ENCODE assay signal across 8 cellular contexts in genomic region chr6:20877008-20877937, GRCh38.
DNase-seq lines count a peak whose midpoint lies in the region; ATAC-seq and TF ChIP-seq lines count a peak whose summit lies in the region.

No MANE protein-coding gene starts in this region.

- peak overlapping the region; percentile 67 for H3K4me2 ChIP-seq in HCT116 (ENCODE audit: low read length)

- H3K36me3 ChIP-seq in HCT116 (ENCODE audit: control insufficient read depth in 1 of 2, insufficient read depth in 2 of 2, low read length in 2 of 2) (no peaks in the 10 kb centered on the region), MG63 (no peaks in the 10 kb centered on the region), breast epithelium (no peaks in the 10 kb centered on the region)
- no peaks in the 10 kb centered on the region for H3K36me3 ChIP-seq in naive thymus-derived CD4-positive, alpha-beta T cell (ENCODE audit: control insufficient read depth in 2 of 3, insufficient read depth in 3 of 3, low read length in 3 of 3)

- H4K20me1 ChIP-seq in HCT116 (ENCODE audit: insufficient read depth): no peaks in the 10 kb centered on the region

- no peak for TF ChIP-seq CTCF in HCT116 (IDR thresholded peaks at IDR 0.05 in 2 of 3, conservative IDR thresholded peaks at IDR 0.05 in 1 of 3; ENCODE audit: borderline replicate concordance in 1 of 3, insufficient read depth in 1 of 3, low read depth in 2 of 3, low read length in 2 of 3)
- TF ChIP-seq CTCF in breast epithelium (IDR thresholded peaks at IDR 0.05): no peak

- CTCF ChIA-PET in HCT116 (lab: Charles Lee): interaction anchor here (1.3 to 3.6 kb wide), 3 partner anchors 136 to 711 kb away, joined by 3 to 42 read pairs (median 13); no protein-coding TSS in a partner anchor
- CTCF ChIA-PET in naive thymus-derived CD4-positive, alpha-beta T cell (lab: Charles Lee): no interaction called here

- H3K9ac ChIP-seq in HCT116 (ENCODE audit: low read length): peak overlapping the region; percentile 15; the same call in 1 of the 2 replicates

- intact Hi-C loops in HCT116 (cut with micrococcal nuclease) (loop anchor here (5.0 to 10.0 kb wide), 3 partner anchors 130 to 1060 kb away; no protein-coding TSS in a partner anchor), breast epithelium (cut with DNase I; ENCODE audit: low total_unique reads) (no loop called here)
- intact Hi-C loops in naive thymus-derived CD4-positive, alpha-beta T cell (cut with micrococcal nuclease): no loop called here

- POLR2A ChIA-PET in HCT116 (lab: Charles Lee): interaction anchor here (1.0 to 3.0 kb wide), 6 partner anchors 20 to 717 kb away, joined by 3 to 31 read pairs (median 3); partner anchors contain the start of gene SOX4
- POLR2A ChIA-PET in naive thymus-derived CD4-positive, alpha-beta T cell (lab: Charles Lee): no interaction called here

- H3K4me1 Mint-ChIP-seq in activated T-cell treated with anti-CD3 and anti-CD28 coated beads, Interleukin-2, amount 50 U/mL, for 24 hours (ENCODE audit: low read depth): peaks cover 20% of the 10 kb centered on the region
- peaks cover 0 to 12% (median 0%) of the 10 kb centered on the region in 7 donors for H3K4me1 Mint-ChIP-seq in naive thymus-derived CD4-positive, alpha-beta T cell

- H3K9me2 ChIP-seq in HCT116 (ENCODE audit: insufficient read depth): no peaks in the 10 kb centered on the region

- TF ChIP-seq RAD21 in HCT116 (IDR thresholded peaks at IDR 0.05; ENCODE audit: low read depth): peak; percentile 59

- no peak overlapping the region for H3K4me3 Mint-ChIP-seq in activated T-cell treated with anti-CD3 and anti-CD28 coated beads, Interleukin-2, amount 50 U/mL, for 24 hours
- H3K4me3 Mint-ChIP-seq in naive thymus-derived CD4-positive, alpha-beta T cell: no peak overlapping the region

- no peaks in the 10 kb centered on the region for H3K27me3 Mint-ChIP-seq in activated T-cell treated with anti-CD3 and anti-CD28 coated beads, Interleukin-2, amount 50 U/mL, for 24 hours
- H3K27me3 Mint-ChIP-seq in naive thymus-derived CD4-positive, alpha-beta T cell: no peaks in the 10 kb centered on the region

- no peaks in the 10 kb centered on the region for H3K79me2 ChIP-seq in HCT116 (ENCODE audit: insufficient read depth, low read length)

- no peaks in the 10 kb centered on the region for H3K27me3 ChIP-seq in HCT116 (ENCODE audit: insufficient read depth, low read length)
- H3K27me3 ChIP-seq in MG63: no peaks in the 10 kb centered on the region
- no peaks in the 10 kb centered on the region for H3K27me3 ChIP-seq in breast epithelium
- H3K27me3 ChIP-seq in naive thymus-derived CD4-positive, alpha-beta T cell (ENCODE audit: control insufficient read depth in 2 of 2, insufficient read depth in 2 of 2, low read length in 2 of 2): no peaks in the 10 kb centered on the region

- peak overlapping the region; percentile 91 for H3K27ac Mint-ChIP-seq in activated T-cell treated with anti-CD3 and anti-CD28 coated beads, Interleukin-2, amount 50 U/mL, for 24 hours
- no peak overlapping the region for H3K27ac Mint-ChIP-seq in naive thymus-derived CD4-positive, alpha-beta T cell

- no TSS peak for BruUV-seq in HCT116 (replicated peaks; lab: Mats Ljungman, UMichigan)

- H2AFZ ChIP-seq in HCT116 (ENCODE audit: low read depth, low read length, poor library complexity, severe bottlenecking): no peak overlapping the region

- RAD21 ChIA-PET in HCT116 (lab: Charles Lee; ENCODE audit: low non-redundant PET in 1 of 2, low total read pairs in 2 of 2, uncharacterized antibody in 2 of 2, unreplicated experiment in 2 of 2): interaction anchor here (0.6 to 2.0 kb wide), 6 partner anchors 123 to 712 kb away, joined by 3 to 13 read pairs (median 3); no protein-coding TSS in a partner anchor

- H3K4me3 ChIP-seq in HCT116 (replicated peaks in 1 of 2; ENCODE audit: low read depth in 1 of 2, low read length in 2 of 2) (peak overlapping the region in 1 of 2 experiments; percentile 27; a peak in 2 of 4 replicates), MG63 (no peak overlapping the region), breast epithelium (no peak overlapping the region)
- no peak overlapping the region for H3K4me3 ChIP-seq in naive thymus-derived CD4-positive, alpha-beta T cell (ENCODE audit: low read length)

- peaks cover 58% of the 10 kb centered on the region for H3K36me3 Mint-ChIP-seq in activated T-cell treated with anti-CD3 and anti-CD28 coated beads, Interleukin-2, amount 50 U/mL, for 24 hours (ENCODE audit: low read depth)
- H3K36me3 Mint-ChIP-seq in naive thymus-derived CD4-positive, alpha-beta T cell: peaks cover 6 to 68% (median 65%) of the 10 kb centered on the region in 5 donors

- peaks cover 13% of the 10 kb centered on the region for H3K9me3 Mint-ChIP-seq in activated T-cell treated with anti-CD3 and anti-CD28 coated beads, Interleukin-2, amount 50 U/mL, for 24 hours
- peaks cover 2 to 39% (median 10%) of the 10 kb centered on the region in 11 donors for H3K9me3 Mint-ChIP-seq in naive thymus-derived CD4-positive, alpha-beta T cell

- TF ChIP-seq POLR2A in HCT116 (IDR thresholded peaks at IDR 0.05; ENCODE audit: borderline replicate concordance, extremely low read depth, insufficient read depth, insufficient read length) (no peak), breast epithelium (IDR thresholded peaks at IDR 0.05) (no peak)

- H3K9me3 ChIP-seq in HCT116 (ENCODE audit: control insufficient read depth in 1 of 2, insufficient read depth in 1 of 2, low read depth in 1 of 2, low read length in 2 of 2): no peaks in the 10 kb centered on the region
- no peaks in the 10 kb centered on the region for H3K9me3 ChIP-seq in MG63
- no peaks in the 10 kb centered on the region for H3K9me3 ChIP-seq in breast epithelium
- H3K9me3 ChIP-seq in naive thymus-derived CD4-positive, alpha-beta T cell (ENCODE audit: control insufficient read depth in 2 of 3, low read length in 3 of 3): no peaks in the 10 kb centered on the region

- ATAC-seq in HCT116: peak; percentile 95
- peak; percentile 32 for ATAC-seq in naive thymus-derived CD4-positive, alpha-beta T cell

- DNase-seq in activated T-cell treated with anti-CD3 and anti-CD28 coated beads, Interleukin-2, amount 50 U/mL, for 24 hours: peak; percentile 33
- DNase-seq in activated T-cell treated with anti-CD3 and anti-CD28 coated beads for 4 hours (no peak), HCT116 (ENCODE audit: low read depth, low spot score) (peak; percentile 95), MG63 (peak; percentile 74), breast epithelium (ENCODE audit: low spot score in 2 of 2) (peak; percentile 62 to 72), NCI-H1092 (lab: John Stamatoyannopoulos, UW) (no peak), NCI-H1048 (lab: John Stamatoyannopoulos, UW) (no peak)
- no peak for DNase-seq in naive thymus-derived CD4-positive, alpha-beta T cell

- H3K27ac ChIP-seq in HCT116 (ENCODE audit: low read depth, low read length) (peak overlapping the region; percentile 95), breast epithelium (peak overlapping the region; percentile 65 to 82)
- H3K27ac ChIP-seq in naive thymus-derived CD4-positive, alpha-beta T cell (ENCODE audit: low read depth, low read length): no peak overlapping the region

- H3K4me1 ChIP-seq in HCT116 (ENCODE audit: control insufficient read depth in 1 of 2, insufficient read depth in 2 of 2, low read length in 2 of 2) (peaks cover 49 to 66% of the 10 kb centered on the region in 2 experiments), breast epithelium (peaks cover 0 to 6% of the 10 kb centered on the region in 2 donors)
- H3K4me1 ChIP-seq in naive thymus-derived CD4-positive, alpha-beta T cell (ENCODE audit: control insufficient read depth in 2 of 2, insufficient read depth in 2 of 2, low read length in 2 of 2): no peaks in the 10 kb centered on the region

TF ChIP-seq in HCT116, 20 proteins besides CTCF, POLR2A, EP300 and RAD21 (continues in another document):
- no peak for TF ChIP-seq ELF1 (IDR thresholded peaks at IDR 0.05; ENCODE audit: borderline replicate concordance, low read depth)
- no peak for TF ChIP-seq YY1 (IDR thresholded peaks at IDR 0.05; ENCODE audit: extremely low read depth, insufficient replicate concordance, low read depth, low read length)
- peak; percentile 75; the same call in 1 of the 2 replicates for TF ChIP-seq ATF3 (IDR thresholded peaks at IDR 0.05)
- peak; percentile 98 for TF ChIP-seq SP1 (IDR thresholded peaks at IDR 0.05; ENCODE audit: low read depth)
- TF ChIP-seq CEBPB (IDR thresholded peaks at IDR 0.05; ENCODE audit: low read depth): peak; percentile 88
- no peak for TF ChIP-seq ZNF274 (IDR thresholded peaks at IDR 0.05; ENCODE audit: low read depth, low read length)
- TF ChIP-seq CBX3 (IDR thresholded peaks at IDR 0.05; ENCODE audit: low read depth): peak; percentile 98
- peak; percentile 36 for TF ChIP-seq ZBTB33 (IDR thresholded peaks at IDR 0.05; ENCODE audit: extremely low read depth, insufficient replicate concordance, low read length)
- TF ChIP-seq POLR2AphosphoS5 (IDR thresholded peaks at IDR 0.05; ENCODE audit: low read depth, low read length): peak; percentile 68
- TF ChIP-seq MAX (IDR thresholded peaks at IDR 0.05): peak; percentile 78
- TF ChIP-seq EZH2 (IDR thresholded peaks at IDR 0.05): no peak
- TF ChIP-seq ZFX (IDR thresholded peaks at IDR 0.05): no peak
- peak; percentile 80 for TF ChIP-seq SRF (IDR thresholded peaks at IDR 0.05; ENCODE audit: low read depth)
- TF ChIP-seq TCF7L2 (IDR thresholded peaks at IDR 0.05; ENCODE audit: borderline replicate concordance, extremely low read depth, insufficient read depth, insufficient read length): peak; percentile 74

Comparison
In these comparisons a context has a peak if more than half of its experiments do, and no peak if none do; other contexts are left out.
1. DNase-seq: peak in activated T-cell treated with anti-CD3 and anti-CD28 coated beads, Interleukin-2, amount 50 U/mL, for 24 hours (single experiment), HCT116 (single experiment), MG63 (single experiment) and breast epithelium (2 of 2); none in activated T-cell treated with anti-CD3 and anti-CD28 coated beads for 4 hours (single experiment), naive thymus-derived CD4-positive, alpha-beta T cell (0 of 9), NCI-H1092 (single experiment) and NCI-H1048 (single experiment).